1 cellular context compared by ENCODE assay signal in genomic region chr1:212432706-212433576, GRCh38.
TF ChIP-seq lines count a peak whose summit lies in the region.

NENF (plus strand) TSS chr1:212432920; CDS start chr1:212432944, 24 bp downstream.

TF ChIP-seq in K562, 482 proteins besides CTCF, POLR2A, EP300 and RAD21 (continued from another document and continues in another):
- TF ChIP-seq NR0B1 (IDR thresholded peaks at IDR 0.05; ENCODE audit: partially characterized antibody), result no peak
- no peak for TF ChIP-seq USF1 (CRISPR knock-in tag; IDR thresholded peaks at IDR 0.05)
- no peak for TF ChIP-seq MNT (conservative IDR thresholded peaks at IDR 0.05)
- TF ChIP-seq ZNF444 (CRISPR knock-in tag; IDR thresholded peaks at IDR 0.05), result no peak
- TF ChIP-seq EP400 (IDR thresholded peaks at IDR 0.05), result no peak
- no peak for TF ChIP-seq NFXL1 (CRISPR knock-in tag; IDR thresholded peaks at IDR 0.05)
- TF ChIP-seq GTF2E2 (tag; IDR thresholded peaks at IDR 0.05), result no peak
- 0 out of 2 replicates have a peak, but pooled peaks have one; percentile 36 for TF ChIP-seq FOXP4 (CRISPR knock-in tag; IDR thresholded peaks at IDR 0.05; ENCODE audit: borderline replicate concordance)
- TF ChIP-seq ZNF584 (CRISPR knock-in tag; IDR thresholded peaks at IDR 0.05; ENCODE audit: low read depth), result no peak
- no peak for TF ChIP-seq MCM7 (IDR thresholded peaks at IDR 0.05)
- no peak for TF ChIP-seq SETDB1 (IDR thresholded peaks at IDR 0.05; ENCODE audit: low read length)
- TF ChIP-seq SMAD3 (CRISPR knock-in tag; conservative IDR thresholded peaks at IDR 0.05), result no peak
- no peak for TF ChIP-seq ZBTB12 (CRISPR knock-in tag; IDR thresholded peaks at IDR 0.05)
- TF ChIP-seq SIRT6 (IDR thresholded peaks at IDR 0.05; ENCODE audit: low read depth, low read length), result no peak
- TF ChIP-seq MXI1 (IDR thresholded peaks at IDR 0.05; ENCODE audit: low read depth, low read length), result no peak
- TF ChIP-seq POLR3A (IDR thresholded peaks at IDR 0.05; ENCODE audit: borderline replicate concordance, extremely low read depth, insufficient read depth, insufficient read length), result no peak
- TF ChIP-seq NR2C2 (CRISPR knock-in tag; IDR thresholded peaks at IDR 0.05), result no peak
- TF ChIP-seq NR2C2 (tag; IDR thresholded peaks at IDR 0.05), result no peak
- TF ChIP-seq KAT8 (IDR thresholded peaks at IDR 0.05; ENCODE audit: low read depth), result no peak
- TF ChIP-seq RNF2 (IDR thresholded peaks at IDR 0.05), result no peak
- TF ChIP-seq ZBTB34 (CRISPR knock-in tag; IDR thresholded peaks at IDR 0.05), result no peak
- TF ChIP-seq FOXK1 (CRISPR knock-in tag; IDR thresholded peaks at IDR 0.05; ENCODE audit: borderline replicate concordance), result no peak
- no peak for TF ChIP-seq HDAC6 (IDR thresholded peaks at IDR 0.05; ENCODE audit: low read depth, low read length)
- peak in 1 of 2 experiments; percentile 78; a peak in 1 of 4 replicates for TF ChIP-seq SIN3A (IDR thresholded peaks at IDR 0.05; ENCODE audit: borderline replicate concordance in 2 of 2, control insufficient read depth in 1 of 2, low read depth in 2 of 2, low read length in 2 of 2)
- TF ChIP-seq TEAD4 (IDR thresholded peaks at IDR 0.05; ENCODE audit: low read length), result no peak
- TF ChIP-seq TEAD4 (CRISPR knock-in tag; IDR thresholded peaks at IDR 0.05; ENCODE audit: borderline replicate concordance), result no peak
- TF ChIP-seq ZNF586 (CRISPR knock-in tag; conservative IDR thresholded peaks at IDR 0.05), result no peak
- TF ChIP-seq IRF9 (tag; IDR thresholded peaks at IDR 0.05), result no peak
- TF ChIP-seq RFX1 (IDR thresholded peaks at IDR 0.05), result no peak
- TF ChIP-seq MCM5 (IDR thresholded peaks at IDR 0.05; ENCODE audit: low read depth), result no peak
- no peak for TF ChIP-seq NR3C1 (CRISPR knock-in tag; IDR thresholded peaks at IDR 0.05)
- no peak for TF ChIP-seq ZFP30 (CRISPR knock-in tag; IDR thresholded peaks at IDR 0.05; ENCODE audit: borderline replicate concordance)
- no peak for TF ChIP-seq NFIC (IDR thresholded peaks at IDR 0.05)
- TF ChIP-seq SREBF1 (IDR thresholded peaks at IDR 0.05; ENCODE audit: borderline replicate concordance, low read depth, low read length), result no peak
- no peak for TF ChIP-seq ARID3B (CRISPR knock-in tag; IDR thresholded peaks at IDR 0.05; ENCODE audit: borderline replicate concordance)
- TF ChIP-seq ZBTB8A (IDR thresholded peaks at IDR 0.05; ENCODE audit: partially characterized antibody), result no peak
- no peak for TF ChIP-seq LCOR (CRISPR knock-in tag; IDR thresholded peaks at IDR 0.05)
- peak; percentile 77; the same call in 1 of the 2 replicates for TF ChIP-seq THAP12 (CRISPR knock-in tag; IDR thresholded peaks at IDR 0.05)
- peak; percentile 57; the same call in 1 of the 2 replicates for TF ChIP-seq ARID4B (CRISPR knock-in tag; IDR thresholded peaks at IDR 0.05)
- TF ChIP-seq GTF2B (IDR thresholded peaks at IDR 0.05; ENCODE audit: extremely low read depth, insufficient read length), result no peak
- TF ChIP-seq HDAC1 (IDR thresholded peaks at IDR 0.05), result no peak
- no peak for TF ChIP-seq XRCC5 (IDR thresholded peaks at IDR 0.05; ENCODE audit: low read depth, low read length)
- TF ChIP-seq PURB (CRISPR knock-in tag; IDR thresholded peaks at IDR 0.05; ENCODE audit: low read depth), result no peak
- no peak for TF ChIP-seq SRSF1 (IDR thresholded peaks at IDR 0.05; ENCODE audit: low read depth, low read length)
- TF ChIP-seq ZNF3 (CRISPR knock-in tag; IDR thresholded peaks at IDR 0.05), result no peak
- no peak for TF ChIP-seq HNRNPK (IDR thresholded peaks at IDR 0.05; ENCODE audit: low read depth, low read length, poor library complexity, severe bottlenecking)
- TF ChIP-seq MAFF (IDR thresholded peaks at IDR 0.05; ENCODE audit: low read length), result no peak
- no peak for TF ChIP-seq STAG1 (CRISPR knock-in tag; IDR thresholded peaks at IDR 0.05; ENCODE audit: borderline replicate concordance)
- TF ChIP-seq CHD1 (IDR thresholded peaks at IDR 0.05; ENCODE audit: low read length), result peak; percentile 77
- peak; percentile 43; the same call in 1 of the 2 replicates for TF ChIP-seq PML (IDR thresholded peaks at IDR 0.05; ENCODE audit: low read length)
- no peak for TF ChIP-seq ZNF436 (CRISPR knock-in tag; IDR thresholded peaks at IDR 0.05)
